In the genomic region with DNA sequence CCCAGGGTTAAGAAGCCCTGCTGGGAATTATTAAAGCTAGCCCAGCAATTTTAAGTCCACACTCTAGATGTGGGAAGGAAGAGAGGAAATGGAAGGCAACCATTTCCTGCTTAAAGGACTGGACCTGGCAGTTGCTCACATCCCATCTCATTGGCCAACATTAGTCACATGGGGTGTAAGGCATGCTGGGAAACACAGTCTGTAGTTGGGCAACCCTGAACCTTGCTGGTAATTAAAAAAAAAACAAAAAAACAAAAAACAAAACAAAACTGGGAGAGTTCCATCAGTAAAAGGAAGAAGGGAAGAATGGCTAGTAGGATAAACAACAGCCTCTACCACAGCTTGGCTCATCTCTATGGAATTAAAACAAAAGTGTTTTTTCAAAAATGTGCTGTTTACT, we compare ENCODE assay signal across 14 cellular contexts.
DNase-seq lines count a peak whose midpoint lies in the region; ATAC-seq and TF ChIP-seq lines count a peak whose summit lies in the region.
"Had no signal": no experiment of that assay in that cellular context is flagged by ENCODE, and none has a peak within 500 bp of the region (broad histone marks: within the 10 kb centered on the region; RNA-seq: fewer than 3 reads in every experiment).

No MANE protein-coding gene starts in this region.

- no peaks in the 10 kb centered on the region for H3K9me2 ChIP-seq in PC-9 (ENCODE audit: insufficient read depth)

- H3K4me1 ChIP-seq in HEK293 (ENCODE audit: control insufficient read depth, insufficient read depth, low read length) (peaks cover 23% of the 10 kb centered on the region), stomach (peaks cover 28 to 35% (median 30%) of the 10 kb centered on the region in 4 donors), PC-9 (replicated peaks; ENCODE audit: insufficient read depth) (peaks cover 11% of the 10 kb centered on the region)

- no peaks in the 10 kb centered on the region for H3K36me3 Mint-ChIP-seq in glutamatergic neuron (ENCODE audit: unreplicated experiment)

- H3K4me1 Mint-ChIP-seq in glutamatergic neuron (ENCODE audit: low read depth, unreplicated experiment) = peaks cover 31% of the 10 kb centered on the region

- no peaks in the 10 kb centered on the region for H3K27me3 ChIP-seq in stomach
- no peaks in the 10 kb centered on the region for H3K27me3 ChIP-seq in PC-9 (ENCODE audit: insufficient read depth, low read depth)

- no peak overlapping the region for H3K4me3 Mint-ChIP-seq in glutamatergic neuron (ENCODE audit: unreplicated experiment)
- H3K4me3 Mint-ChIP-seq: activated CD4-positive, alpha-beta T cell treated with anti-CD3 and anti-CD28 coated beads for 36 hours; H9; stimulated activated naive CD8-positive, alpha-beta T cell treated with anti-CD3 and anti-CD28 coated beads, Interleukin-15, Interleukin-2, amounts not matched to agents 100 ng/mL and 50 ng/mL, for 24 hours had no signal

- no peaks in the 10 kb centered on the region for H3K36me3 ChIP-seq in HEK293 (ENCODE audit: control insufficient read depth in 2 of 2, insufficient read depth in 1 of 2, low read length in 2 of 2)
- H3K36me3 ChIP-seq in stomach = no peaks in the 10 kb centered on the region
- H3K36me3 ChIP-seq in PC-9 (ENCODE audit: low read depth) = no peaks in the 10 kb centered on the region

- peak overlapping the region; percentile 60 for H3K27ac Mint-ChIP-seq in glutamatergic neuron (ENCODE audit: unreplicated experiment)
- H3K27ac Mint-ChIP-seq: activated CD4-positive, alpha-beta T cell treated with anti-CD3 and anti-CD28 coated beads for 36 hours; stimulated activated naive CD8-positive, alpha-beta T cell treated with anti-CD3 and anti-CD28 coated beads, Interleukin-15, Interleukin-2, amounts not matched to agents 100 ng/mL and 50 ng/mL, for 24 hours had no signal

- CTCF ChIA-PET in HEK293 (lab: Yijun Ruan, JAX) (no interaction called here), PC-9 (lab: Charles Lee) (interaction anchor here (0.6 kb wide), 2 partner anchors 31 to 105 kb away, joined by 3 to 5 read pairs; no protein-coding TSS in a partner anchor)

- TF ChIP-seq POLR2A in stomach (IDR thresholded peaks at IDR 0.05) = no peak

- POLR2A ChIA-PET in HEK293 (lab: Yijun Ruan, JAX) = interaction anchor here (0.6 to 0.7 kb wide), 2 partner anchors 123 to 1606 kb away, joined by 3 read pairs; no protein-coding TSS in a partner anchor
- POLR2A ChIA-PET in PC-9 (lab: Charles Lee; ENCODE audit: unreplicated experiment) = interaction anchor here (0.6 kb wide), 1 partner anchor 112 kb away, joined by 3 read pairs; no protein-coding TSS in a partner anchor

- H3K9me3 ChIP-seq in HEK293 (ENCODE audit: control insufficient read depth, insufficient read depth, low read depth, low read length) = no peaks in the 10 kb centered on the region
- H3K9me3 ChIP-seq in stomach = no peaks in the 10 kb centered on the region
- H3K9me3 ChIP-seq in PC-9 (ENCODE audit: insufficient read depth, low read depth) = no peaks in the 10 kb centered on the region

- no peak for ATAC-seq in GM19324 (IDR thresholded peaks at IDR 0.05; ENCODE audit: low FRiP score, unreplicated experiment)
- ATAC-seq: activated CD4-positive, alpha-beta T cell treated with anti-CD3 and anti-CD28 coated beads for 36 hours had no signal

- peaks cover 3% of the 10 kb centered on the region for H3K27me3 Mint-ChIP-seq in glutamatergic neuron (ENCODE audit: unreplicated experiment)
- H3K27me3 Mint-ChIP-seq: activated CD4-positive, alpha-beta T cell treated with anti-CD3 and anti-CD28 coated beads for 36 hours; stimulated activated naive CD8-positive, alpha-beta T cell treated with anti-CD3 and anti-CD28 coated beads, Interleukin-15, Interleukin-2, amounts not matched to agents 100 ng/mL and 50 ng/mL, for 24 hours had no signal

- DNase-seq in glutamatergic neuron (no peak), stomach (no peak), NCI-H1694 (lab: John Stamatoyannopoulos, UW) (no peak), putamen (ENCODE audit: low spot score) (no peak), PC-9 (no peak)
- DNase-seq: activated CD4-positive, alpha-beta T cell treated with anti-CD3 and anti-CD28 coated beads for 36 hours; H9; kidney glomerular epithelial cell; NCI-H146; stimulated activated CD4-positive, alpha-beta T cell treated with anti-CD3 and anti-CD28 coated beads, Interleukin-2, amount 100 ng/mL, for 48 hours had no signal

- H4K20me1 ChIP-seq in PC-9 (ENCODE audit: insufficient read depth) = no peaks in the 10 kb centered on the region

- H3K4me3 ChIP-seq in HEK293 (ENCODE audit: low read depth, low read length) (no peak overlapping the region), stomach (no peak overlapping the region), PC-9 (no peak overlapping the region)

- H2AFZ ChIP-seq in PC-9 = no peak overlapping the region

- TF ChIP-seq CTCF in HEK293 (tag by site-specific recombination; IDR thresholded peaks at IDR 0.05) (no peak), VCaP (conservative IDR thresholded peaks at IDR 0.05) (no peak), glutamatergic neuron (IDR thresholded peaks at IDR 0.05; ENCODE audit: partially characterized antibody, unreplicated experiment) (no peak), stomach (IDR thresholded peaks at IDR 0.05) (no peak), PC-9 (conservative IDR thresholded peaks at IDR 0.05) (no peak)

- H3K9me3 Mint-ChIP-seq in glutamatergic neuron (ENCODE audit: unreplicated experiment) = peaks cover 3% of the 10 kb centered on the region
- H3K9me3 Mint-ChIP-seq: stimulated activated naive CD8-positive, alpha-beta T cell treated with anti-CD3 and anti-CD28 coated beads, Interleukin-15, Interleukin-2, amounts not matched to agents 100 ng/mL and 50 ng/mL, for 24 hours had no signal

- no peak overlapping the region for H3K4me2 ChIP-seq in PC-9

- no peak for TF ChIP-seq EP300 in stomach (IDR thresholded peaks at IDR 0.05)

- H3K27ac ChIP-seq in HEK293 (ENCODE audit: extremely low read depth, low read depth, low read length) = peak overlapping the region; percentile 90; the same call in 1 of the 2 replicates
- H3K27ac ChIP-seq in VCaP = peak overlapping the region; percentile 76
- H3K27ac ChIP-seq in stomach = peak overlapping the region in 4 of 5 donors; percentile 79 to 81 (median 80)
- no peak overlapping the region for H3K27ac ChIP-seq in PC-9

- intact Hi-C loops in stomach (cut with DNase I; ENCODE audit: low total_unique reads) (no loop called here), PC-9 (cut with micrococcal nuclease; ENCODE audit: unreplicated experiment) (no loop called here)

- no TSS peak for BruUV-seq in PC-9 (replicated peaks; lab: Mats Ljungman, UMichigan)

- H3K79me2 ChIP-seq in PC-9 (ENCODE audit: low read depth) = no peaks in the 10 kb centered on the region

- no peaks in the 10 kb centered on the region; the same call in 1 of the 2 replicates for H3F3A ChIP-seq in PC-9 (ENCODE audit: insufficient read depth, low read depth)

TF ChIP-seq in HEK293, 187 proteins besides CTCF, POLR2A, EP300 and RAD21:
- TF ChIP-seq ZNF335 (tag by site-specific recombination; conservative IDR thresholded peaks at IDR 0.05) = peak; percentile 40; the same call in 1 of the 2 replicates
- TF ChIP-seq, protein P1, sequence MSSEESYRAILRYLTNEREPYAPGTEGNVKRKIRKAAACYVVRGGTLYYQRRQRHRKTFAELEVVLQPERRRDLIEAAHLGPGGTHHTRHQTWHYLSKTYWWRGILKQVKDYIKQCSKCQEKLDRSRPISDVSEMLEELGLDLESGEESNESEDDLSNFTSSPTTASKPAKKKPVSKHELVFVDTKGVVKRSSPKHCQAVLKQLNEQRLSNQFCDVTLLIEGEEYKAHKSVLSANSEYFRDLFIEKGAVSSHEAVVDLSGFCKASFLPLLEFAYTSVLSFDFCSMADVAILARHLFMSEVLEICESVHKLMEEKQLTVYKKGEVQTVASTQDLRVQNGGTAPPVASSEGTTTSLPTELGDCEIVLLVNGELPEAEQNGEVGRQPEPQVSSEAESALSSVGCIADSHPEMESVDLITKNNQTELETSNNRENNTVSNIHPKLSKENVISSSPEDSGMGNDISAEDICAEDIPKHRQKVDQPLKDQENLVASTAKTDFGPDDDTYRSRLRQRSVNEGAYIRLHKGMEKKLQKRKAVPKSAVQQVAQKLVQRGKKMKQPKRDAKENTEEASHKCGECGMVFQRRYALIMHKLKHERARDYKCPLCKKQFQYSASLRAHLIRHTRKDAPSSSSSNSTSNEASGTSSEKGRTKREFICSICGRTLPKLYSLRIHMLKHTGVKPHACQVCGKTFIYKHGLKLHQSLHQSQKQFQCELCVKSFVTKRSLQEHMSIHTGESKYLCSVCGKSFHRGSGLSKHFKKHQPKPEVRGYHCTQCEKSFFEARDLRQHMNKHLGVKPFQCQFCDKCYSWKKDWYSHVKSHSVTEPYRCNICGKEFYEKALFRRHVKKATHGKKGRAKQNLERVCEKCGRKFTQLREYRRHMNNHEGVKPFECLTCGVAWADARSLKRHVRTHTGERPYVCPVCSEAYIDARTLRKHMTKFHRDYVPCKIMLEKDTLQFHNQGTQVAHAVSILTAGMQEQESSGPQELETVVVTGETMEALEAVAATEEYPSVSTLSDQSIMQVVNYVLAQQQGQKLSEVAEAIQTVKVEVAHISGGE (tag by site-specific recombination; conservative IDR thresholded peaks at IDR 0.05; ENCODE audit: low read depth) = no peak
TF ChIP-seq in HEK293: peak in this region for 1.
